ENCODE assay signal across 9 cellular contexts in the genomic region with DNA sequence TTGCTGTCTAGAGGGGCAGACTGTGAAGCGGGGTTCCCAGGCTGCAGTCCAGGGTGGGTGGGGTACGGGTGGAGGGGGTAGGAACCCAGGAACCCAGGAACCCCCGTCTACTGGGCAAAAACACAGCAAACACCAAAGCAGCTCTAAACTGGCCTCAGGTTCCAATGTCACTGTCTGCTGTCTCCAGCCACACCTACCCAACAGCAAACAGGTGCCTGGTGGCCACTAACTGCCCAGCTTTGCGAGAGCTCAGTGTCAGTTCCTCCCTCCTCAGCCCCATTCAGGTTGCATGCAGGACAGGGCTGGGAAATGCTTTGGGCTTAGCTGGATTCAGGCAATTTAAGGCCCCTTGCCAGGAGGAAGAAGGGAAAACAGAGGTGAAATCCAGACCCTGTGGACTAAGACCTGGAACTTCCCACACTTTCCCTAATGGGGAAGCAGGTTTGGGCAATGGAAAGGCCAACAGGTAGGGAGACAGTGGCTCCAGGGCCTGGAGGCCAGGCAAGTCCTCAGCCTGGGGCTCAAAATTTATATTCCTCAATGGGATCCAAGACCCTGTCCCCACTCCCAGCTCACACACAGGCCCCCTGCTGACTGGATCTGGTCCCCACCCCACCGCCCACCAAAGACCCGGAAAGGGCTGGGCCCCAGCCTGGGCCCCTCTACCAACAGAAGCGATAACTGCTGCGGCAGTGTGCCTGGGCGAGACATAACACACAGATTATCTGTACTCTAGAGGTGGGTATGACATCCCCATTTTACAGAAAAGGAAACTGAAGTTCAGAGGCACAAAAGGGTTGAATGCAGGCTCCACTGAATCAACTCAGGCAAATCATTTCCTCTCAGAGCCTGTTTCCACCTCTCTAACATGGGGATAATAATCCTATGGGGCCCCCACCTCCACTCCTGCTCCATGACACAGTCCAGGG. TPM values are rescaled to one million over a fixed set of nuclear protein-coding genes. Genes with fewer than 3 reads are reported as not detected.
DNase-seq lines count a peak whose midpoint lies in the region; ATAC-seq, FAIRE-seq and TF ChIP-seq lines count a peak whose summit lies in the region.
"Had no signal": no experiment of that assay in that cellular context is flagged by ENCODE, and none has a peak within 500 bp of the region (broad histone marks: within the 10 kb centered on the region; RNA-seq: fewer than 3 reads in every experiment).

No MANE protein-coding gene starts in this region.

- peak overlapping the region; percentile 97 for H3K4me3 Mint-ChIP-seq in HFFc6

- no peak overlapping the region for H2AFZ ChIP-seq in K562 (ENCODE audit: low read depth, low read length)

- H3K4me1 ChIP-seq in K562 (replicated peaks in 1 of 2; ENCODE audit: control insufficient read depth in 2 of 2, insufficient read depth in 2 of 2, low read length in 2 of 2): peaks cover 32 to 78% of the 10 kb centered on the region in 2 experiments
- H3K4me1 ChIP-seq in mucosa of stomach (ENCODE audit: control insufficient read depth, insufficient read depth, low read length): peaks cover 69% of the 10 kb centered on the region

- H3K27ac ChIP-seq in AG04450 (ENCODE audit: low read depth, low read length) (no peak overlapping the region), K562 (ENCODE audit: extremely low read depth, low read depth, low read length) (peak overlapping the region; percentile 37; the same call in 2 of the 3 replicates)

- POLR2A ChIA-PET in AG04450 (lab: Yijun Ruan, JAX): interaction anchor here (0.7 to 1.1 kb wide), 2 partner anchors 114 to 141 kb away, joined by 3 read pairs; no protein-coding TSS in a partner anchor
- POLR2A ChIA-PET in K562 (lab: Yijun Ruan, JAX): interaction anchor here (0.6 to 1.6 kb wide), 8 partner anchors 10 to 387 kb away, joined by 3 to 6 read pairs (median 3); no protein-coding TSS in a partner anchor

- H3K27me3 ChIP-seq in AG04450 (ENCODE audit: control insufficient read depth, insufficient read depth, low read length): no peaks in the 10 kb centered on the region
- no peaks in the 10 kb centered on the region for H3K27me3 ChIP-seq in K562 (ENCODE audit: control insufficient read depth in 2 of 2, insufficient read depth in 2 of 2, low read length in 2 of 2)
- H3K27me3 ChIP-seq in mucosa of stomach (ENCODE audit: control insufficient read depth, insufficient read depth, low read length): no peaks in the 10 kb centered on the region

- in situ Hi-C loops in K562 (cut with MboI): no loop called here

- no peaks in the 10 kb centered on the region for H3K9me1 ChIP-seq in K562 (ENCODE audit: control insufficient read depth, insufficient read depth, low read length)

- H3K4me2 ChIP-seq in K562 (ENCODE audit: insufficient read depth, low read length): peak overlapping the region; percentile 48

- FAIRE-seq in K562 (lab: Jason Lieb, UNC): no peak
- FAIRE-seq: colon had no signal

- peaks cover 57% of the 10 kb centered on the region for H3K4me1 Mint-ChIP-seq in HFFc6 (ENCODE audit: low read depth)

- no peaks in the 10 kb centered on the region; the same call in none of the 2 replicates for H3K27me3 Mint-ChIP-seq in HFFc6 (ENCODE audit: insufficient read depth)

- TF ChIP-seq CTCF in AG04450 (IDR thresholded peaks at IDR 0.05; ENCODE audit: low read depth, low read length) (no peak), HFFc6 (IDR thresholded peaks at IDR 0.05) (no peak), K562 (IDR thresholded peaks at IDR 0.05 in 2 of 3, conservative IDR thresholded peaks at IDR 0.05 in 1 of 3; ENCODE audit: insufficient read depth in 2 of 3, low read depth in 1 of 3, low read length in 3 of 3) (no peak)

- DNase-seq in AG04450 (ENCODE audit: low read depth, low spot score): no peak
- no peak for DNase-seq in HFFc6
- DNase-seq in K562 (ENCODE audit: extremely low read depth in 1 of 4, low spot score in 3 of 4): no peak
- DNase-seq in germinal center (ENCODE audit: low spot score): no peak
- no peak for DNase-seq in COR-L47 (lab: John Stamatoyannopoulos, UW)
- DNase-seq in putamen (ENCODE audit: low spot score): no peak
- no peak for DNase-seq in GOT3 (lab: John Stamatoyannopoulos, UW)

- intact Hi-C loops in K562 (cut with micrococcal nuclease): no loop called here

- no peak for TF ChIP-seq RAD21 in K562 (CRISPR knock-in tag; conservative IDR thresholded peaks at IDR 0.05 in 1 of 2, IDR thresholded peaks at IDR 0.05 in 1 of 2)

- no TSS peak for BruUV-seq in K562 (replicated peaks; lab: Mats Ljungman, UMichigan)

- no peak for TF ChIP-seq EP300 in K562 (IDR thresholded peaks at IDR 0.05; ENCODE audit: low read length)

- H3K36me3 Mint-ChIP-seq in HFFc6 (ENCODE audit: low read depth): no peaks in the 10 kb centered on the region

- H3K9me3 Mint-ChIP-seq in HFFc6: no peaks in the 10 kb centered on the region

- peak overlapping the region; percentile 52 for H3K27ac Mint-ChIP-seq in HFFc6

- H4K20me1 ChIP-seq in K562 (replicated peaks; ENCODE audit: control insufficient read depth, insufficient read depth, low read length): peaks cover 65% of the 10 kb centered on the region

- H3K4me3 ChIP-seq in AG04450 (ENCODE audit: low read depth, low read length) (peak overlapping the region; percentile 83), K562 (peak overlapping the region; percentile 9; the same call in 1 of the 2 replicates), mucosa of stomach (ENCODE audit: low read length) (peak overlapping the region; percentile 53)

- CTCF ChIA-PET in AG04450 (lab: Charles Lee) (interaction anchor here (1.5 to 1.9 kb wide), 2 partner anchors 35 to 140 kb away, joined by 5 to 8 read pairs; no protein-coding TSS in a partner anchor), K562 (lab: Yijun Ruan, JAX; ENCODE audit: low intra/inter-chr PET ratio) (no interaction called here)

- H3K9ac ChIP-seq in K562 (ENCODE audit: insufficient read depth in 1 of 2, low read depth in 2 of 2, low read length in 2 of 2) (peak overlapping the region; percentile 10 to 70; a peak in 2 of 4 replicates), mucosa of stomach (ENCODE audit: low read length) (peak overlapping the region; percentile 89)

- no peak for TF ChIP-seq POLR2A in K562 (conservative IDR thresholded peaks at IDR 0.05)

- no peak for ATAC-seq in K562

- 63% methylated on average over 7 of the region's 9 CpGs for WGBS in K562 (ENCODE audit: insufficient coverage, low coverage, missing lambda C conversion rate)

- H3K36me3 ChIP-seq in K562 (ENCODE audit: control insufficient read depth, insufficient read depth, low read length): peaks cover 6% of the 10 kb centered on the region; the same call in 1 of the 3 replicates
- H3K36me3 ChIP-seq in mucosa of stomach (ENCODE audit: control insufficient read depth, insufficient read depth, low read length): peaks cover 8% of the 10 kb centered on the region

- H3K9me3 ChIP-seq in AG04450 (ENCODE audit: control insufficient read depth, insufficient read depth, low read length) (no peaks in the 10 kb centered on the region; the same call in 1 of the 2 replicates), K562 (replicated peaks; ENCODE audit: control insufficient read depth, insufficient read depth, low read depth, low read length) (no peaks in the 10 kb centered on the region), mucosa of stomach (ENCODE audit: control insufficient read depth, low read length) (no peaks in the 10 kb centered on the region)

- peaks cover 77% of the 10 kb centered on the region for H3K79me2 ChIP-seq in K562 (ENCODE audit: control insufficient read depth, insufficient read depth, low read length)

RNA-seq across cellular contexts. Expression of gene EEIG1, which starts 3.6 kb away (rescaled TPM):
- polyA plus RNA-seq in AG04450 (2011; rRNA removed): 8.3 and 8.6 TPM in 2 replicates
- polyA minus RNA-seq in AG04450 (2011; rRNA and poly(A)+ RNA removed): 5.2 and 11.1 TPM in 2 replicates
- total RNA-seq in HFFc6 (2021; fragmentation: NEBNext Ultra II Directional; extraction: Animal tissue kit (Norgen Biotek cat#: 25700)): 10 to 100 TPM; 26.7 to 35.4 (median 29.3) TPM
- total RNA-seq in K562 (2011; cell fraction: chromatin; rRNA removed; ENCODE audit: low replicate concordance): 18.1 and 34.4 TPM in 2 replicates
- 13.4 and 13.5 TPM in 2 replicates for total RNA-seq in K562 (2011; cell fraction: nucleolus; rRNA removed)
- total RNA-seq in K562 (2011; cell fraction: nucleoplasm; rRNA removed): 17.2 and 24.7 TPM in 2 replicates
- total RNA-seq in K562 (2014; rRNA removed): 2.1 and 4.5 TPM in 2 replicates
- total RNA-seq in K562 (2014; rRNA removed; fragmentation: Illumina TruSeq; extraction: Trizol): 1.6 and 2.3 TPM in 2 replicates
- 2.8 and 4.1 TPM in 2 replicates for total RNA-seq in K562 (2015; rRNA removed; fragmentation: Illumina TruSeq; extraction: Trizol)
- 11.2 and 16.7 TPM in 2 replicates for total RNA-seq in K562 (2021)
- polyA plus RNA-seq in K562 (2011; rRNA removed): 4.4 and 7.7 TPM in 2 replicates
- polyA plus RNA-seq in K562 (2011; cell fraction: cytosol; rRNA removed): 8.2 and 9.0 TPM in 2 replicates
- 16.1 and 16.7 TPM in 2 replicates for polyA plus RNA-seq in K562 (2011; cell fraction: nucleus; rRNA removed)
- polyA plus RNA-seq in K562 (2012): 13.8 and 19.2 TPM in 2 replicates
- 5.6 and 9.1 TPM in 2 replicates for polyA plus RNA-seq in K562 (2014; fragmentation: Illumina TruSeq; extraction: Trizol)
- under 1 TPM; 0.17 to 0.25 TPM for polyA plus RNA-seq in K562 (2014; fragmentation: Nextera tagmentation; extraction: Ambion mirVana)
- 3.6 and 6.6 TPM in 2 replicates for polyA plus RNA-seq in K562 (2014; rRNA removed)
- 2.1 and 2.7 TPM in 2 replicates for polyA minus RNA-seq in K562 (2011; rRNA and poly(A)+ RNA removed)
- polyA minus RNA-seq in K562 (2011; cell fraction: cytosol; rRNA and poly(A)+ RNA removed): 3.5 and 5.9 TPM in 2 replicates
- polyA minus RNA-seq in K562 (2011; cell fraction: nucleus; rRNA and poly(A)+ RNA removed): 4.8 and 8.4 TPM in 2 replicates

RNA-seq across cellular contexts. Expression of gene DPM2, which starts 39.6 kb away (rescaled TPM):
- polyA plus RNA-seq in AG04450 (2011; rRNA removed) (25.3 and 30.9 TPM in 2 replicates), K562 (2011; rRNA removed) (93.8 and 101 TPM in 2 replicates), K562 (2014; fragmentation: Illumina TruSeq; extraction: Trizol) (126 and 142 TPM in 2 replicates), K562 (2014; fragmentation: Nextera tagmentation; extraction: Ambion mirVana) (10 to 100 TPM; 43.5 to 69.3 TPM), K562 (2014; rRNA removed) (104 and 107 TPM in 2 replicates)
- polyA minus RNA-seq in AG04450 (2011; rRNA and poly(A)+ RNA removed): 33.6 and 41.2 TPM in 2 replicates
- 10 to 100 TPM; 42.5 to 49.6 (median 47.1) TPM for total RNA-seq in HFFc6 (2021; fragmentation: NEBNext Ultra II Directional; extraction: Animal tissue kit (Norgen Biotek cat#: 25700))
- total RNA-seq in K562 (2011; cell fraction: chromatin; rRNA removed; ENCODE audit: low replicate concordance): 99.6 and 215 TPM in 2 replicates
- total RNA-seq in K562 (2011; cell fraction: nucleolus; rRNA removed): 168 and 199 TPM in 2 replicates
- total RNA-seq in K562 (2011; cell fraction: nucleoplasm; rRNA removed): 195 and 215 TPM in 2 replicates
- total RNA-seq in K562 (2014; rRNA removed) (56.6 and 88.7 TPM in 2 replicates), K562 (2014; rRNA removed; fragmentation: Illumina TruSeq; extraction: Trizol) (48.1 and 53.8 TPM in 2 replicates), K562 (2015; rRNA removed; fragmentation: Illumina TruSeq; extraction: Trizol) (71.1 and 73.4 TPM in 2 replicates), K562 (2021) (95.3 and 102 TPM in 2 replicates)
- polyA plus RNA-seq in K562 (2011; cell fraction: cytosol; rRNA removed): 131 and 200 TPM in 2 replicates
- polyA plus RNA-seq in K562 (2011; cell fraction: nucleus; rRNA removed): 142 and 205 TPM in 2 replicates
- polyA plus RNA-seq in K562 (2012): 83.9 and 86.2 TPM in 2 replicates
- polyA minus RNA-seq in K562 (2011; rRNA and poly(A)+ RNA removed): 54.4 and 75.4 TPM in 2 replicates
- polyA minus RNA-seq in K562 (2011; cell fraction: cytosol; rRNA and poly(A)+ RNA removed): 56.3 and 59.9 TPM in 2 replicates
- 64.1 and 85.1 TPM in 2 replicates for polyA minus RNA-seq in K562 (2011; cell fraction: nucleus; rRNA and poly(A)+ RNA removed)

RNA-seq across cellular contexts. Expression of gene PIP5KL1, which starts 46.6 kb away (rescaled TPM):
- polyA plus RNA-seq in AG04450 (2011; rRNA removed): 1.2 TPM in 2 replicates
- 1.2 and 1.3 TPM in 2 replicates for polyA minus RNA-seq in AG04450 (2011; rRNA and poly(A)+ RNA removed)
- total RNA-seq in HFFc6 (2021; fragmentation: NEBNext Ultra II Directional; extraction: Animal tissue kit (Norgen Biotek cat#: 25700)): 1 to 10 TPM; 1.7 to 3.1 (median 2.1) TPM
- 4.2 and 9.4 TPM in 2 replicates for total RNA-seq in K562 (2011; cell fraction: chromatin; rRNA removed; ENCODE audit: low replicate concordance)
- 7.7 and 10.1 TPM in 2 replicates for total RNA-seq in K562 (2011; cell fraction: nucleolus; rRNA removed)
- total RNA-seq in K562 (2011; cell fraction: nucleoplasm; rRNA removed): 4.3 and 4.5 TPM in 2 replicates
- 2.5 and 3.1 TPM in 2 replicates for total RNA-seq in K562 (2014; rRNA removed)
- 0.80 and 1.2 TPM in 2 replicates for total RNA-seq in K562 (2014; rRNA removed; fragmentation: Illumina TruSeq; extraction: Trizol)
- total RNA-seq in K562 (2015; rRNA removed; fragmentation: Illumina TruSeq; extraction: Trizol): 0.58 and 1.3 TPM in 2 replicates
- 3.0 and 3.7 TPM in 2 replicates for total RNA-seq in K562 (2021)
- polyA plus RNA-seq in K562 (2011; rRNA removed): 1.2 and 1.6 TPM in 2 replicates
- polyA plus RNA-seq in K562 (2011; cell fraction: cytosol; rRNA removed): 1.8 and 2.2 TPM in 2 replicates
- 12.7 and 14.3 TPM in 2 replicates for polyA plus RNA-seq in K562 (2011; cell fraction: nucleus; rRNA removed)
- polyA plus RNA-seq in K562 (2012): 1.7 and 5.0 TPM in 2 replicates
- polyA plus RNA-seq in K562 (2014; fragmentation: Illumina TruSeq; extraction: Trizol): 0.82 and 1.2 TPM in 2 replicates
- polyA plus RNA-seq in K562 (2014; fragmentation: Nextera tagmentation; extraction: Ambion mirVana): under 1 TPM; 0.18 to 0.41 TPM
- polyA plus RNA-seq in K562 (2014; rRNA removed): 4.3 and 4.8 TPM in 2 replicates
- 0.75 TPM in 1 of 2 replicates, not detected in the other for polyA minus RNA-seq in K562 (2011; rRNA and poly(A)+ RNA removed)
- 3.0 TPM in 1 of 2 replicates, not detected in the other for polyA minus RNA-seq in K562 (2011; cell fraction: cytosol; rRNA and poly(A)+ RNA removed)
- 2.6 TPM in 2 replicates for polyA minus RNA-seq in K562 (2011; cell fraction: nucleus; rRNA and poly(A)+ RNA removed)

Comparison
In these comparisons a context has a peak if more than half of its experiments do, and no peak if none do; other contexts are left out.
1. H3K4me3 ChIP-seq: peak in every context shown above with its lines; median percentile 83 in AG04450; 53 in mucosa of stomach; 9 in K562.